ENCODE assay signal across 11 cellular contexts in the genomic region with DNA sequence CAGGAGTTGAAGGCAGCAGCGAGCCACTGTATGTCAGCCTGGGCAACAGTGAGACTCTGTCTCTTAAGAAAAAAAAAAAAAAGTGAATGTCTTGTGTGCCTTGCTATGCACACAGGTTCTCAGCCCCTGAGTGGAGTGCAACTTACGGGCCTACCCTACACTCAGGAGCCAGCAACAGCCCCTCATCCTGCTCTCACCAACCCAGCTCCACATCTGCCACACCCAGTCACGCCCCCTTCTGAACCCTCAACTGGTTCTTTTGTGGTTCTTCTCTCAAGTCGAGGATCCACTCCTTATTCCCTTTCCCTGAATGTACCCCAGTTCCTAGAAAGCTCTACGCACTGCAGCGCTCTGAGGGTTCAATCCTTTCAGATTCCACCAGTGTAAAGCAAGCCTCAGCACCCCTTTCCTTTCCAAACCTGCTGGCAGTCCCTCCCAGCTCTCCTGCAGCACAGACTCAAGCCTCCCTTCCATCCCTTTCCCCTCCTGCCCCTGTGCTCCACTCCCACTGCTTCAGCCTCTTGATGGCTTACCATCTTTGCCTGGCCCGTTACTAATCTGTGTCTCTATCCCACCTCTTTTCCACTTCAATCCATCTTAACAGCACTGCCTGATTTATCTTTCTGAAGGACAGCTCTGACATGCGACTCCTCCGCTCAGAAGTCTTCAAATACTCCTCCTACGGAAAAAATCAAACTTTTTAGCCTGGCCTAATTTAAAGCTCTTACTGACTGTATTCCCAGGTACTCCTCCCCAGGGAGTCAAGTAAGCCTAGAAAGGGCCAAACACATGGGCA. TPM values are rescaled to one million over a fixed set of nuclear protein-coding genes. Genes with fewer than 3 reads are reported as not detected.
A peak's percentile ranks its signal among the peaks of the same experiment; 100 is the strongest.
DNase-seq lines count a peak whose midpoint lies in the region; ATAC-seq and TF ChIP-seq lines count a peak whose summit lies in the region.
"Had no signal": no experiment of that assay in that cellular context is flagged by ENCODE, and none has a peak within 500 bp of the region (broad histone marks: within the 10 kb centered on the region; RNA-seq: fewer than 3 reads in every experiment).

No MANE protein-coding gene starts in this region.

- H3K36me3 ChIP-seq in naive thymus-derived CD4-positive, alpha-beta T cell (ENCODE audit: control insufficient read depth in 2 of 3, insufficient read depth in 3 of 3, low read length in 3 of 3), result peaks cover 0 to 12% (median 0%) of the 10 kb centered on the region in 3 experiments
- no peaks in the 10 kb centered on the region for H3K36me3 ChIP-seq in left ventricle myocardium inferior

- intact Hi-C loops in naive thymus-derived CD4-positive, alpha-beta T cell (cut with micrococcal nuclease), result no loop called here
- intact Hi-C loops in left ventricle myocardium inferior (cut with micrococcal nuclease), result no loop called here

- no peak overlapping the region for H3K4me3 ChIP-seq in naive thymus-derived CD4-positive, alpha-beta T cell (ENCODE audit: low read length)
- no peak overlapping the region for H3K4me3 ChIP-seq in left ventricle myocardium inferior
- H3K4me3 ChIP-seq: suprapubic skin had no signal

- CTCF ChIA-PET in naive thymus-derived CD4-positive, alpha-beta T cell (lab: Charles Lee), result no interaction called here

- POLR2A ChIA-PET in activated naive CD8-positive, alpha-beta T cell treated with anti-CD3 and anti-CD28 coated beads, Interleukin-2, amount 10 ng/mL, durations not matched to agents 7 days and 5 days (lab: Charles Lee), result no interaction called here
- POLR2A ChIA-PET in naive thymus-derived CD4-positive, alpha-beta T cell (lab: Charles Lee), result no interaction called here

- H3K4me1 ChIP-seq in naive thymus-derived CD4-positive, alpha-beta T cell (ENCODE audit: control insufficient read depth in 2 of 2, insufficient read depth in 2 of 2, low read length in 2 of 2), result peaks cover 26 to 28% of the 10 kb centered on the region in 2 donors
- peaks cover 77% of the 10 kb centered on the region for H3K4me1 ChIP-seq in left ventricle myocardium inferior

- no peak for ATAC-seq in activated naive CD4-positive, alpha-beta T cell treated with anti-CD3 and anti-CD28 coated beads, Interleukin-2, amount 50 U/mL, for 72 hours
- no peak for ATAC-seq in activated naive CD8-positive, alpha-beta T cell treated with anti-CD3 and anti-CD28 coated beads, Interleukin-2, amount 10 ng/mL, durations not matched to agents 7 days and 5 days (ENCODE audit: low read depth)
- no peak for ATAC-seq in naive thymus-derived CD4-positive, alpha-beta T cell
- no peak for ATAC-seq in HG03571 (IDR thresholded peaks at IDR 0.05; ENCODE audit: unreplicated experiment)

- H3K4me1 Mint-ChIP-seq in activated naive CD8-positive, alpha-beta T cell treated with anti-CD3 and anti-CD28 coated beads, Interleukin-2, amount 10 ng/mL, durations not matched to agents 7 days and 5 days, result peaks cover 28% of the 10 kb centered on the region
- peaks cover 35 to 85% (median 62%) of the 10 kb centered on the region in 7 donors for H3K4me1 Mint-ChIP-seq in naive thymus-derived CD4-positive, alpha-beta T cell

- DNase-seq in activated naive CD4-positive, alpha-beta T cell treated with anti-CD3 and anti-CD28 coated beads, Interleukin-2, amount 50 U/mL, for 72 hours (ENCODE audit: low spot score in 2 of 2), result no peak
- no peak for DNase-seq in activated naive CD4-positive, alpha-beta T cell treated with Interleukin-2 at 50 U/mL for 16 hours
- DNase-seq in activated naive CD8-positive, alpha-beta T cell treated with anti-CD3 and anti-CD28 coated beads, Interleukin-2, amount 10 ng/mL, durations not matched to agents 7 days and 5 days, result no peak
- no peak for DNase-seq in naive thymus-derived CD4-positive, alpha-beta T cell
- DNase-seq in HuH-7.5 (ENCODE audit: low spot score), result no peak
- DNase-seq in stimulated activated naive CD4-positive, alpha-beta T cell treated with Interleukin-2 at 50 U/mL for 16 hours (lab: John Stamatoyannopoulos, UW), result no peak
- no peak for DNase-seq in left ventricle myocardium inferior
- DNase-seq: hippocampal formation, SW 1271 had no signal

- no peaks in the 10 kb centered on the region for H3K9me3 ChIP-seq in naive thymus-derived CD4-positive, alpha-beta T cell (ENCODE audit: control insufficient read depth in 2 of 3, low read length in 3 of 3)
- H3K9me3 ChIP-seq in left ventricle myocardium inferior (replicated peaks), result no peaks in the 10 kb centered on the region
- H3K9me3 ChIP-seq: suprapubic skin had no signal

- TF ChIP-seq CTCF in left ventricle myocardium inferior (IDR thresholded peaks at IDR 0.05; ENCODE audit: borderline replicate concordance), result no peak

- no peaks in the 10 kb centered on the region for H3K9me3 Mint-ChIP-seq in activated naive CD4-positive, alpha-beta T cell treated with anti-CD3 and anti-CD28 coated beads, Interleukin-2, amount 50 U/mL, for 72 hours
- no peaks in the 10 kb centered on the region for H3K9me3 Mint-ChIP-seq in activated naive CD8-positive, alpha-beta T cell treated with anti-CD3 and anti-CD28 coated beads, Interleukin-2, amount 10 ng/mL, durations not matched to agents 7 days and 5 days
- H3K9me3 Mint-ChIP-seq in naive thymus-derived CD4-positive, alpha-beta T cell, result peaks cover 0 to 2% (median 0%) of the 10 kb centered on the region in 11 donors

- peak overlapping the region; percentile 67 to 70 for H3K27ac Mint-ChIP-seq in activated naive CD4-positive, alpha-beta T cell treated with anti-CD3 and anti-CD28 coated beads, Interleukin-2, amount 50 U/mL, for 72 hours
- H3K27ac Mint-ChIP-seq in activated naive CD8-positive, alpha-beta T cell treated with anti-CD3 and anti-CD28 coated beads, Interleukin-2, amount 10 ng/mL, durations not matched to agents 7 days and 5 days, result peak overlapping the region; percentile 46
- H3K27ac Mint-ChIP-seq in naive thymus-derived CD4-positive, alpha-beta T cell, result peak overlapping the region in 8 of 9 donors; percentile 10 to 86 (median 17)

- no peaks in the 10 kb centered on the region for H3K27me3 ChIP-seq in naive thymus-derived CD4-positive, alpha-beta T cell (ENCODE audit: control insufficient read depth in 2 of 2, insufficient read depth in 2 of 2, low read length in 2 of 2)
- no peaks in the 10 kb centered on the region for H3K27me3 ChIP-seq in left ventricle myocardium inferior (ENCODE audit: low read depth)
- H3K27me3 ChIP-seq: suprapubic skin had no signal

- peaks cover 0 to 8% of the 10 kb centered on the region in 2 donors for H3K36me3 Mint-ChIP-seq in activated naive CD4-positive, alpha-beta T cell treated with anti-CD3 and anti-CD28 coated beads, Interleukin-2, amount 50 U/mL, for 72 hours
- H3K36me3 Mint-ChIP-seq in activated naive CD8-positive, alpha-beta T cell treated with anti-CD3 and anti-CD28 coated beads, Interleukin-2, amount 10 ng/mL, durations not matched to agents 7 days and 5 days, result peaks cover 13% of the 10 kb centered on the region
- H3K36me3 Mint-ChIP-seq in naive thymus-derived CD4-positive, alpha-beta T cell, result peaks cover 0 to 16% (median 6%) of the 10 kb centered on the region in 5 donors

- H3K27ac ChIP-seq in naive thymus-derived CD4-positive, alpha-beta T cell (ENCODE audit: low read depth, low read length), result peak overlapping the region; percentile 14
- no peak overlapping the region for H3K27ac ChIP-seq in left ventricle myocardium inferior (replicated peaks)
- H3K27ac ChIP-seq: suprapubic skin had no signal

- no peak overlapping the region for H3K4me3 Mint-ChIP-seq in activated naive CD8-positive, alpha-beta T cell treated with anti-CD3 and anti-CD28 coated beads, Interleukin-2, amount 10 ng/mL, durations not matched to agents 7 days and 5 days
- H3K4me3 Mint-ChIP-seq in naive thymus-derived CD4-positive, alpha-beta T cell, result peak overlapping the region in 2 of 10 donors; percentile 9 to 49

- H3K27me3 Mint-ChIP-seq in activated naive CD8-positive, alpha-beta T cell treated with anti-CD3 and anti-CD28 coated beads, Interleukin-2, amount 10 ng/mL, durations not matched to agents 7 days and 5 days, result no peaks in the 10 kb centered on the region
- H3K27me3 Mint-ChIP-seq in naive thymus-derived CD4-positive, alpha-beta T cell, result no peaks in the 10 kb centered on the region

RNA-seq across cellular contexts. Expression of gene GNB1, which starts 38.1 kb away (rescaled TPM):
- 100 to 1,000 TPM; 267 to 358 TPM for total RNA-seq in activated naive CD4-positive, alpha-beta T cell treated with anti-CD3 and anti-CD28 coated beads, Interleukin-2, amount 50 U/mL, for 72 hours
- 100 to 1,000 TPM; 353 to 372 TPM for total RNA-seq in activated naive CD8-positive, alpha-beta T cell treated with anti-CD3 and anti-CD28 coated beads, Interleukin-2, amount 10 ng/mL, durations not matched to agents 7 days and 5 days
- 100 to 1,000 TPM; 170 to 358 (median 246) TPM for total RNA-seq in naive thymus-derived CD4-positive, alpha-beta T cell
- polyA plus RNA-seq in naive thymus-derived CD4-positive, alpha-beta T cell, result 10 to 100 TPM; 48.1 to 62.3 TPM
- 158 TPM for total RNA-seq in left ventricle myocardium inferior

Comparison
In these comparisons a context has a peak if more than half of its experiments do, and no peak if none do; other contexts are left out.
1. H3K27ac Mint-ChIP-seq: peak in every context shown above with its lines; median percentile 68 in activated naive CD4-positive, alpha-beta T cell treated with anti-CD3 and anti-CD28 coated beads, Interleukin-2, amount 50 U/mL, for 72 hours; 46 in activated naive CD8-positive, alpha-beta T cell treated with anti-CD3 and anti-CD28 coated beads, Interleukin-2, amount 10 ng/mL, durations not matched to agents 7 days and 5 days; 17 in naive thymus-derived CD4-positive, alpha-beta T cell.